ENCODE assay signal across 19 cellular contexts in genomic region chr15:39855400-39855799, GRCh38.
"Had no signal": no experiment of that assay in that cellular context is flagged by ENCODE, and none has a peak within 500 bp of the region (broad histone marks: within the 10 kb centered on the region; RNA-seq: fewer than 3 reads in every experiment).

No MANE protein-coding gene starts in this region.

- H3K4me1 ChIP-seq: thyroid gland, uterus had no signal

- ATAC-seq: activated CD8-positive, alpha-beta T cell treated with anti-CD3 and anti-CD28 coated beads for 36 hours; activated naive CD8-positive, alpha-beta T cell treated with anti-CD3 and anti-CD28 coated beads, Interleukin-2, amount 50 U/mL, for 24 hours had no signal

- DNase-seq: activated CD4-positive, alpha-beta T cell treated with anti-CD3 and anti-CD28 coated beads for 4 hours; activated CD8-positive, alpha-beta memory T cell treated with anti-CD3 and anti-CD28 coated beads, Interleukin-2, amount 50 U/mL, for 4 hours; activated CD8-positive, alpha-beta T cell treated with anti-CD3 and anti-CD28 coated beads for 36 hours; activated naive CD4-positive, alpha-beta T cell treated with Interleukin-2 at 50 U/mL for 16 hours; activated naive CD8-positive, alpha-beta T cell treated with anti-CD3 and anti-CD28 coated beads, Interleukin-2, amount 50 U/mL, for 24 hours; effector memory CD4-positive, alpha-beta T cell; foreskin melanocyte; head of caudate nucleus; left ventricle myocardium inferior; mesendoderm; ovary; stimulated activated CD4-positive, alpha-beta T cell treated with anti-CD3 and anti-CD28 coated beads, Interleukin-4, amount 100 ng/mL, for 24 hours; stomach; T-helper 9 cell; thyroid gland; uterus; WERI-Rb-1 had no signal

- H3K4me3 ChIP-seq: coronary artery, left ventricle myocardium inferior, ovary, stomach, thyroid gland, uterus had no signal

- H3K27ac ChIP-seq: coronary artery, epithelial cell of prostate, left ventricle myocardium inferior, ovary, stomach, thyroid gland, uterus, WERI-Rb-1 had no signal

- H3K27me3 ChIP-seq: ovary, stomach, thyroid gland, uterus had no signal

- H3K9me3 ChIP-seq: left ventricle myocardium inferior, ovary, stomach, thyroid gland, uterus had no signal

- H3K36me3 ChIP-seq: left ventricle myocardium inferior, ovary, stomach, thyroid gland, uterus, WERI-Rb-1 had no signal
